In genomic region chr11:43575931-43576833, GRCh38 we compare ENCODE assay signal across 10 cellular contexts.
DNase-seq lines count a peak whose midpoint lies in the region; ATAC-seq and TF ChIP-seq lines count a peak whose summit lies in the region.
"Had no signal": no experiment of that assay in that cellular context is flagged by ENCODE, and none has a peak within 500 bp of the region (broad histone marks: within the 10 kb centered on the region; RNA-seq: fewer than 3 reads in every experiment).

No MANE protein-coding gene starts in this region.

- peaks cover 9% of the 10 kb centered on the region for H3K4me1 ChIP-seq in CD4-positive, alpha-beta memory T cell (ENCODE audit: insufficient read depth, low read length)
- H3K4me1 ChIP-seq in ectodermal cell (ENCODE audit: control insufficient read depth, insufficient read depth, low read length): peaks cover 21% of the 10 kb centered on the region
- peaks cover 28% of the 10 kb centered on the region for H3K4me1 ChIP-seq in osteoblast (ENCODE audit: insufficient read depth, low read length)

- no peaks in the 10 kb centered on the region for H3K36me3 Mint-ChIP-seq in CD4-positive, alpha-beta memory T cell

- 14 to 19% methylated on average over 19 to 20 of the region's 20 CpGs for WGBS in ectodermal cell, 2 experiments

- no peak overlapping the region for H3K27ac ChIP-seq in CD4-positive, alpha-beta memory T cell (ENCODE audit: low read depth, low read length)
- H3K27ac ChIP-seq in ectodermal cell (ENCODE audit: insufficient read depth, low read depth, low read length, poor library complexity, severe bottlenecking) (no peak overlapping the region), osteoblast (ENCODE audit: low read depth, low read length) (no peak overlapping the region)

- no peak overlapping the region for H3K4me3 ChIP-seq in CD4-positive, alpha-beta memory T cell (ENCODE audit: low read length in 2 of 2)
- H3K4me3 ChIP-seq in ectodermal cell (ENCODE audit: insufficient read depth, low read depth, low read length) (peak overlapping the region; percentile 32), osteoblast (ENCODE audit: insufficient read depth, low read length) (peak overlapping the region; percentile 60)

- H3K9me3 Mint-ChIP-seq in CD4-positive, alpha-beta memory T cell: peaks cover 0 to 9% (median 4%) of the 10 kb centered on the region in 8 donors

- POLR2A ChIA-PET in CD4-positive, alpha-beta memory T cell (lab: Charles Lee; ENCODE audit: partially characterized antibody): no interaction called here

- H3K4me3 Mint-ChIP-seq in CD4-positive, alpha-beta memory T cell: peak overlapping the region in 5 of 8 donors; percentile 7 to 43 (median 33)
- H3K4me3 Mint-ChIP-seq: activated CD4-positive, alpha-beta T cell treated with anti-CD3 and anti-CD28 coated beads, Interleukin-2, amount 10 ng/mL, durations not matched to agents 7 days and 5 days had no signal

- intact Hi-C loops in CD4-positive, alpha-beta memory T cell (cut with micrococcal nuclease): no loop called here

- peaks cover 53% of the 10 kb centered on the region for H3K27me3 ChIP-seq in CD4-positive, alpha-beta memory T cell (ENCODE audit: insufficient read depth, low read length)
- H3K27me3 ChIP-seq in ectodermal cell (ENCODE audit: control insufficient read depth, insufficient read depth, low read length, poor library complexity, severe bottlenecking) (peaks cover 100% of the 10 kb centered on the region), osteoblast (ENCODE audit: insufficient read depth, low read length) (peaks cover 90% of the 10 kb centered on the region)

- H3K27me3 Mint-ChIP-seq in CD4-positive, alpha-beta memory T cell: peaks cover 68 to 73% of the 10 kb centered on the region in 2 donors

- no peak for ATAC-seq in HG02798 (IDR thresholded peaks at IDR 0.05; ENCODE audit: poor library complexity, unreplicated experiment)

- CTCF ChIA-PET in CD4-positive, alpha-beta memory T cell (lab: Charles Lee; ENCODE audit: partially characterized antibody): interaction anchor here (1.6 to 2.3 kb wide), 2 partner anchors 8 to 11 kb away, joined by 5 to 12 read pairs; no protein-coding TSS in a partner anchor

- peaks cover 19 to 49% (median 34%) of the 10 kb centered on the region in 4 donors for H3K4me1 Mint-ChIP-seq in CD4-positive, alpha-beta memory T cell

- H3K4me2 ChIP-seq in osteoblast (ENCODE audit: insufficient read depth, low read length): peak overlapping the region; percentile 82

- no peaks in the 10 kb centered on the region for H3K36me3 ChIP-seq in CD4-positive, alpha-beta memory T cell (ENCODE audit: insufficient read depth, low read length)
- no peaks in the 10 kb centered on the region for H3K36me3 ChIP-seq in ectodermal cell (ENCODE audit: control insufficient read depth, insufficient read depth, low read length)
- H3K36me3 ChIP-seq in osteoblast (ENCODE audit: insufficient read depth, low read length): no peaks in the 10 kb centered on the region

- H4K20me1 ChIP-seq in osteoblast (ENCODE audit: insufficient read depth, low read length): peaks cover 3% of the 10 kb centered on the region

- peak overlapping the region in 1 of 7 donors; percentile 30 for H3K27ac Mint-ChIP-seq in CD4-positive, alpha-beta memory T cell
- H3K27ac Mint-ChIP-seq: activated CD4-positive, alpha-beta T cell treated with anti-CD3 and anti-CD28 coated beads, Interleukin-2, amount 10 ng/mL, durations not matched to agents 7 days and 5 days had no signal

- H3K9me3 ChIP-seq in CD4-positive, alpha-beta memory T cell (ENCODE audit: control insufficient read depth in 1 of 2, low read length in 2 of 2): no peaks in the 10 kb centered on the region
- no peaks in the 10 kb centered on the region for H3K9me3 ChIP-seq in ectodermal cell (ENCODE audit: control insufficient read depth, low read length)
- H3K9me3 ChIP-seq in osteoblast (ENCODE audit: low read depth, low read length): no peaks in the 10 kb centered on the region

- no peak for TF ChIP-seq CTCF in osteoblast (IDR thresholded peaks at IDR 0.05; ENCODE audit: extremely low read depth, low read depth, low read length)

- DNase-seq in CD4-positive, alpha-beta memory T cell: no peak
- DNase-seq in KBM-7: peak; percentile 20
- DNase-seq in osteoblast (ENCODE audit: insufficient read length, low spot score, missing footprints): peak; percentile 78
- no peak for DNase-seq in NCI-H1048 (lab: John Stamatoyannopoulos, UW)
- no peak for DNase-seq in cortex of kidney (lab: John Stamatoyannopoulos, UW)
- DNase-seq in AG20443 (ENCODE audit: low spot score): no peak
- DNase-seq: GOT3 had no signal

- H2AFZ ChIP-seq in osteoblast (ENCODE audit: low read length): peak overlapping the region; percentile 0

- H3K79me2 ChIP-seq in osteoblast (ENCODE audit: insufficient read depth, low read length): no peaks in the 10 kb centered on the region

- in situ Hi-C loops in KBM-7 (cut with MboI; ENCODE audit: low pct_unique_long_range_greater_than_20kb, low sequenced_read_pairs): no loop called here

Comparison
In these comparisons a context has a peak if more than half of its experiments do, and no peak if none do; other contexts are left out.
1. DNase-seq: peak in KBM-7 (single experiment) and osteoblast (single experiment); none in CD4-positive, alpha-beta memory T cell (0 of 5), NCI-H1048 (single experiment), cortex of kidney (single experiment) and AG20443 (single experiment).
2. H3K4me3 ChIP-seq: peak in ectodermal cell (single experiment) and osteoblast (single experiment); none in CD4-positive, alpha-beta memory T cell (0 of 2).